In the genomic region with DNA sequence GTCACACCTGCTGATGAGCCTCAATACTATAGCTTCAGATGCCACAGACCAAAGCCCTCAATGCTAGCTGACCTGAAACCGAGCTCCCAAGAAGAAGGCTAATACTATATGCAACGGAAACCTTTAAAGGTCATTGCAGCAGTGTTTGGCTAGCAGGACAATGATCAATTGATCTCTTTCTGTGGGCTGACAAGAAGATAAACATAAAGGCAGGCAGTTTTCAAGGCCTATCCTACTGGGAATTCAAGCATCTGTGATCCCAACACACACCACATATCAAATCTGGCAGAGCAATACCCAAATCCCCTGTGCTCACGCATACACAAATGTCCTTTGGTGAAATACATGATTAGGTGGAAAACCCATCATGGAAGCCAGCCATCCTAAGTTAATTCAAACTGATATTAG, we compare ENCODE assay signal across 1 cellular context.
TF ChIP-seq lines count a peak whose summit lies in the region.

No MANE protein-coding gene starts in this region.

TF ChIP-seq in GM23338, 12 proteins besides CTCF, POLR2A, EP300 and RAD21 (continued from another document):
- TF ChIP-seq ZNF462 (CRISPR knock-in tag; IDR thresholded peaks at IDR 0.05) (no peak), EZH2phosphoT487 (IDR thresholded peaks at IDR 0.05; ENCODE audit: unreplicated experiment) (no peak), CREB1 (CRISPR knock-in tag; IDR thresholded peaks at IDR 0.05; ENCODE audit: low read depth) (no peak), NANOG (IDR thresholded peaks at IDR 0.05; ENCODE audit: borderline replicate concordance) (no peak)
